In genomic region chr11:125290263-125290662, GRCh38 we compare ENCODE assay signal across 18 cellular contexts.
A peak's percentile ranks its signal among the peaks of the same experiment; 100 is the strongest.
DNase-seq lines count a peak whose midpoint lies in the region; ATAC-seq and TF ChIP-seq lines count a peak whose summit lies in the region.
"Had no signal": no experiment of that assay in that cellular context is flagged by ENCODE, and none has a peak within 500 bp of the region (broad histone marks: within the 10 kb centered on the region; RNA-seq: fewer than 3 reads in every experiment).

No MANE protein-coding gene starts in this region.

- H3K27me3 ChIP-seq in IMR-90 (ENCODE audit: control insufficient read depth, insufficient read depth, low read length) (peaks cover 11% of the 10 kb centered on the region), heart right ventricle (no peaks in the 10 kb centered on the region), right cardiac atrium (ENCODE audit: control insufficient read depth, insufficient read depth) (no peaks in the 10 kb centered on the region)
- H3K27me3 ChIP-seq: BLaER1 treated with 17β-estradiol and CSF1 and Interleukin-3, amounts not matched to agents 10 nM and 100 nM had no signal

- dilution Hi-C loops in IMR-90 (cut with HindIII; ENCODE audit: low sequenced_read_pairs, unreplicated experiment): no loop called here

- peaks cover 45% of the 10 kb centered on the region for H3K4me1 Mint-ChIP-seq in type B pancreatic cell (ENCODE audit: unreplicated experiment)
- H3K4me1 Mint-ChIP-seq in stimulated activated naive B cell treated with anti-CD40 and anti-IgM and Interleukin-4, amounts not matched to agents 10 μg/mL and 1 μg/mL and 100 μg/mL, for 72 hours: no peaks in the 10 kb centered on the region

- no peak overlapping the region for H4K5ac ChIP-seq in IMR-90 (ENCODE audit: low read depth, low read length)

- no peak overlapping the region for H3K4me3 ChIP-seq in IMR-90 (ENCODE audit: insufficient read depth, low read depth, low read length)
- H3K4me3 ChIP-seq in heart right ventricle: no peak overlapping the region
- H3K4me3 ChIP-seq in right cardiac atrium (ENCODE audit: low read length): no peak overlapping the region
- H3K4me3 ChIP-seq: BLaER1 treated with 17β-estradiol and CSF1 and Interleukin-3, amounts not matched to agents 10 nM and 100 nM had no signal

- in situ Hi-C loops in IMR-90 (cut with MboI; ENCODE audit: low sequenced_read_pairs): no loop called here

- TF ChIP-seq CTCF in IMR-90 (conservative IDR thresholded peaks at IDR 0.05; ENCODE audit: low read depth, low read length) (no peak), VCaP (conservative IDR thresholded peaks at IDR 0.05) (no peak), type B pancreatic cell (conservative IDR thresholded peaks at IDR 0.05) (no peak), heart right ventricle (IDR thresholded peaks at IDR 0.05) (no peak)

- no TSS peak for BruUV-seq in IMR-90 (replicated peaks; lab: Mats Ljungman, UMichigan)

- H3K27me3 Mint-ChIP-seq in type B pancreatic cell: peaks cover 34% of the 10 kb centered on the region
- peaks cover 5 to 8% of the 10 kb centered on the region in 2 donors for H3K27me3 Mint-ChIP-seq in stimulated activated naive B cell treated with anti-CD40 and anti-IgM and Interleukin-4, amounts not matched to agents 10 μg/mL and 1 μg/mL and 100 μg/mL, for 72 hours

- no peak overlapping the region for H2BK15ac ChIP-seq in IMR-90 (ENCODE audit: low read depth, low read length)

- CTCF ChIA-PET in IMR-90 (lab: Yijun Ruan, JAX): interaction anchor here (0.6 kb wide), 1 partner anchor 152 kb away, joined by 4 read pairs; no protein-coding TSS in a partner anchor

- no peak overlapping the region for H4K8ac ChIP-seq in IMR-90 (ENCODE audit: low read depth in 2 of 2, low read length in 2 of 2)

- H4K91ac ChIP-seq in IMR-90 (ENCODE audit: insufficient read depth, low read depth, low read length): no peak overlapping the region

- H2BK20ac ChIP-seq in IMR-90 (ENCODE audit: low read depth, low read length): no peak overlapping the region

- H3K9me3 Mint-ChIP-seq in type B pancreatic cell: no peaks in the 10 kb centered on the region
- no peaks in the 10 kb centered on the region for H3K9me3 Mint-ChIP-seq in stimulated activated naive B cell treated with anti-CD40 and anti-IgM and Interleukin-4, amounts not matched to agents 10 μg/mL and 1 μg/mL and 100 μg/mL, for 72 hours
- H3K9me3 Mint-ChIP-seq: CD8-positive, alpha-beta T cell; HFFc6 had no signal

- H3K23ac ChIP-seq in IMR-90 (ENCODE audit: low read depth, low read length): no peak overlapping the region

- H3K4ac ChIP-seq in IMR-90 (ENCODE audit: low read depth, low read length): no peak overlapping the region

- H3K4me3 Mint-ChIP-seq in type B pancreatic cell: peak overlapping the region; percentile 32
- no peak overlapping the region for H3K4me3 Mint-ChIP-seq in stimulated activated naive B cell treated with anti-CD40 and anti-IgM and Interleukin-4, amounts not matched to agents 10 μg/mL and 1 μg/mL and 100 μg/mL, for 72 hours
- H3K4me3 Mint-ChIP-seq: CD8-positive, alpha-beta T cell; HFFc6 had no signal

- H4K20me1 ChIP-seq in IMR-90 (ENCODE audit: insufficient read depth, low read length): no peaks in the 10 kb centered on the region
- H4K20me1 ChIP-seq: BLaER1 treated with 17β-estradiol and CSF1 and Interleukin-3, amounts not matched to agents 10 nM and 100 nM had no signal

- no peak overlapping the region for H3K18ac ChIP-seq in IMR-90 (ENCODE audit: low read depth, low read length)

- H2BK5ac ChIP-seq in IMR-90 (ENCODE audit: low read depth, low read length, poor library complexity, severe bottlenecking): no peak overlapping the region

- POLR2A ChIA-PET in IMR-90 (lab: Charles Lee; ENCODE audit: unreplicated experiment): no interaction called here

- no CpG with 5 or more reads among the region's 5 CpGs for WGBS in IMR-90 (ENCODE audit: extremely low coverage in 2 of 2, insufficient read length in 1 of 2), 2 experiments
- 88 to 92% methylated on average over 5 of the region's 5 CpGs for WGBS in heart right ventricle, 2 donors
- WGBS in right cardiac atrium: 91% methylated on average over 5 of the region's 5 CpGs

- no peak for TF ChIP-seq POLR2A in IMR-90 (IDR thresholded peaks at IDR 0.05; ENCODE audit: low read depth, low read length)

- H3K27ac ChIP-seq in IMR-90 (ENCODE audit: insufficient read depth, low read length) (no peak overlapping the region), VCaP (peak overlapping the region; percentile 22; the same call in 1 of the 2 replicates), heart right ventricle (no peak overlapping the region), right cardiac atrium (ENCODE audit: low read length) (no peak overlapping the region)
- H3K27ac ChIP-seq: BLaER1 treated with 17β-estradiol and CSF1 and Interleukin-3, amounts not matched to agents 10 nM and 100 nM had no signal

- no peak overlapping the region for H2AK9ac ChIP-seq in IMR-90 (replicated peaks; ENCODE audit: low read depth, low read length, poor library complexity)

- intact Hi-C loops in IMR-90 (cut with micrococcal nuclease) (no loop called here), heart right ventricle (cut with DNase I) (no loop called here), right cardiac atrium (cut with DNase I) (no loop called here)

- no peak overlapping the region for H3K4me2 ChIP-seq in IMR-90 (ENCODE audit: low read depth, low read length)
- H3K4me2 ChIP-seq: BLaER1 treated with 17β-estradiol and CSF1 and Interleukin-3, amounts not matched to agents 10 nM and 100 nM had no signal

- ATAC-seq in IMR-90 (ENCODE audit: low read depth) (peak; percentile 58), left lobe of liver (peak; percentile 6), heart right ventricle (no peak), right cardiac atrium (no peak)
- ATAC-seq in stimulated activated naive B cell treated with anti-CD40 and anti-IgM and Interleukin-4, amounts not matched to agents 10 μg/mL and 1 μg/mL and 100 μg/mL, for 72 hours (replicated peaks): no peak
- ATAC-seq: CD8-positive, alpha-beta T cell; HCT116; HepG2 had no signal

- no peak overlapping the region for H3K27ac Mint-ChIP-seq in type B pancreatic cell
- no peak overlapping the region for H3K27ac Mint-ChIP-seq in stimulated activated naive B cell treated with anti-CD40 and anti-IgM and Interleukin-4, amounts not matched to agents 10 μg/mL and 1 μg/mL and 100 μg/mL, for 72 hours
- H3K27ac Mint-ChIP-seq: CD8-positive, alpha-beta T cell; HFFc6 had no signal

- H3K4me1 ChIP-seq in IMR-90 (ENCODE audit: control insufficient read depth, insufficient read depth, low read length): no peaks in the 10 kb centered on the region; the same call in 1 of the 2 replicates
- peaks cover 0 to 31% (median 5%) of the 10 kb centered on the region in 9 donors for H3K4me1 ChIP-seq in heart right ventricle
- H3K4me1 ChIP-seq in right cardiac atrium (ENCODE audit: control insufficient read depth, insufficient read depth, low read length): peaks cover 5% of the 10 kb centered on the region

- no peak for TF ChIP-seq RAD21 in IMR-90 (IDR thresholded peaks at IDR 0.05; ENCODE audit: low read length)

- H3K36me3 ChIP-seq in IMR-90 (ENCODE audit: control insufficient read depth, insufficient read depth, low read length) (no peaks in the 10 kb centered on the region), heart right ventricle (no peaks in the 10 kb centered on the region)
- H3K36me3 ChIP-seq: BLaER1 treated with 17β-estradiol and CSF1 and Interleukin-3, amounts not matched to agents 10 nM and 100 nM had no signal

- DNase-seq in IMR-90 (peak; percentile 32), left lobe of liver (ENCODE audit: low spot score) (no peak), type B pancreatic cell (ENCODE audit: extremely low spot score, unreplicated experiment) (no peak), heart right ventricle (no peak), right cardiac atrium (no peak)
- DNase-seq in stimulated activated naive B cell treated with anti-CD40 and anti-IgM and Interleukin-4, amounts not matched to agents 10 μg/mL and 1 μg/mL and 100 μg/mL, for 72 hours: no peak
- DNase-seq: 8988T; Calu3; CD8-positive, alpha-beta T cell; DMS79 treated with DMSO at 0.1 percent for 48 hours; GF-D8; GOT3; H7; HFFc6 had no signal

- H2BK120ac ChIP-seq in IMR-90 (ENCODE audit: low read depth, low read length): no peak overlapping the region

- no peak overlapping the region for H2AK5ac ChIP-seq in IMR-90 (ENCODE audit: low read depth, low read length)

- H3K9me3 ChIP-seq in IMR-90 (ENCODE audit: control insufficient read depth, insufficient read depth, low read length) (no peaks in the 10 kb centered on the region), heart right ventricle (no peaks in the 10 kb centered on the region), right cardiac atrium (ENCODE audit: control insufficient read depth, low read length) (no peaks in the 10 kb centered on the region)
- H3K9me3 ChIP-seq: BLaER1 treated with 17β-estradiol and CSF1 and Interleukin-3, amounts not matched to agents 10 nM and 100 nM had no signal

- 0 out of 2 replicates have a peak, but pooled peaks cover 4% of the 10 kb centered on the region for H3K9me1 ChIP-seq in IMR-90 (ENCODE audit: insufficient read depth, low read length)

- no peak overlapping the region for H3K9ac ChIP-seq in IMR-90 (ENCODE audit: low read depth, low read length)
- H3K9ac ChIP-seq: BLaER1 treated with 17β-estradiol and CSF1 and Interleukin-3, amounts not matched to agents 10 nM and 100 nM had no signal

- no peaks in the 10 kb centered on the region for H3K79me1 ChIP-seq in IMR-90 (ENCODE audit: low read depth in 1 of 2, low read length in 2 of 2)

- no peak overlapping the region for H3K14ac ChIP-seq in IMR-90 (replicated peaks; ENCODE audit: low read depth, low read length)

- H2AFZ ChIP-seq in IMR-90 (replicated peaks; ENCODE audit: low read length, poor library complexity): no peak overlapping the region

- H3K56ac ChIP-seq in IMR-90 (ENCODE audit: extremely low read depth, insufficient read depth, low read length): no peak overlapping the region

- H3K36me3 Mint-ChIP-seq in type B pancreatic cell: no peaks in the 10 kb centered on the region
- no peaks in the 10 kb centered on the region for H3K36me3 Mint-ChIP-seq in stimulated activated naive B cell treated with anti-CD40 and anti-IgM and Interleukin-4, amounts not matched to agents 10 μg/mL and 1 μg/mL and 100 μg/mL, for 72 hours
- H3K36me3 Mint-ChIP-seq: CD8-positive, alpha-beta T cell had no signal

TF ChIP-seq in IMR-90, 13 proteins besides CTCF, POLR2A, EP300 and RAD21 (continues in another document):
- TF ChIP-seq BHLHE40 (IDR thresholded peaks at IDR 0.05; ENCODE audit: low read depth, low read length): no peak
- no peak for TF ChIP-seq MAZ (IDR thresholded peaks at IDR 0.05; ENCODE audit: borderline replicate concordance, low read depth, low read length)
- TF ChIP-seq MXI1 (IDR thresholded peaks at IDR 0.05; ENCODE audit: borderline replicate concordance, low read depth, low read length): no peak
- no peak for TF ChIP-seq USF2 (IDR thresholded peaks at IDR 0.05; ENCODE audit: low read depth, low read length)

Comparison
In these comparisons a context has a peak if more than half of its experiments do, and no peak if none do; other contexts are left out.
1. ATAC-seq: peak in IMR-90 (single experiment) and left lobe of liver (single experiment); none in heart right ventricle (0 of 8), stimulated activated naive B cell treated with anti-CD40 and anti-IgM and Interleukin-4, amounts not matched to agents 10 μg/mL and 1 μg/mL and 100 μg/mL, for 72 hours (0 of 2) and right cardiac atrium (0 of 2).